Comparison of ENCODE assay signal across 22 cellular contexts in genomic region chr3:155102329-155102728, GRCh38. TPM values are rescaled to one million over a fixed set of nuclear protein-coding genes. Genes with fewer than 3 reads are reported as not detected.
DNase-seq lines count a peak whose midpoint lies in the region; ATAC-seq, FAIRE-seq and TF ChIP-seq lines count a peak whose summit lies in the region.
"Had no signal": no experiment of that assay in that cellular context is flagged by ENCODE, and none has a peak within 500 bp of the region (broad histone marks: within the 10 kb centered on the region; RNA-seq: fewer than 3 reads in every experiment).

No MANE protein-coding gene starts in this region.

- H3K27me3 ChIP-seq in OCI-LY1 (ENCODE audit: insufficient read depth, low read length) (no peaks in the 10 kb centered on the region), bronchial epithelial cell (ENCODE audit: control insufficient read depth, insufficient read depth, low read length) (no peaks in the 10 kb centered on the region), neutrophil (no peaks in the 10 kb centered on the region)
- H3K27me3 ChIP-seq: esophagus squamous epithelium, heart right ventricle had no signal

- no peaks in the 10 kb centered on the region for H3F3A ChIP-seq in OCI-LY1 (ENCODE audit: insufficient read depth, low read length)

- FAIRE-seq in bronchial epithelial cell (lab: Jason Lieb, UNC), result peak; percentile 13

- H3K9ac ChIP-seq in OCI-LY1 (ENCODE audit: low read length), result no peak overlapping the region

- H3K4me1 ChIP-seq in OCI-LY1 (ENCODE audit: insufficient read depth, low read length, severe bottlenecking) (peaks cover 62% of the 10 kb centered on the region), neutrophil (ENCODE audit: control insufficient read depth in 1 of 2, insufficient read depth in 1 of 2, low read depth in 1 of 2, low read length in 1 of 2) (peaks cover 6 to 10% of the 10 kb centered on the region in 2 experiments)
- H3K4me1 ChIP-seq: esophagus squamous epithelium, left ventricle myocardium inferior had no signal

- no peaks in the 10 kb centered on the region for H4K20me1 ChIP-seq in OCI-LY1 (ENCODE audit: insufficient read depth, low read length)

- peaks cover 66% of the 10 kb centered on the region for H3K79me2 ChIP-seq in OCI-LY1 (ENCODE audit: insufficient read depth, low read length)

- H3K36me3 ChIP-seq in OCI-LY1 (ENCODE audit: insufficient read depth, low read length) (peaks cover 95% of the 10 kb centered on the region), bronchial epithelial cell (ENCODE audit: control insufficient read depth, insufficient read depth, low read length) (no peaks in the 10 kb centered on the region), neutrophil (peaks cover 20% of the 10 kb centered on the region)
- H3K36me3 ChIP-seq: esophagus squamous epithelium, heart right ventricle, left ventricle myocardium inferior had no signal

- H3K4me2 ChIP-seq in OCI-LY1 (ENCODE audit: low read length), result 0 out of 2 replicates have a peak overlapping the region, but pooled peaks have one; percentile 4

- H3K9me3 ChIP-seq in OCI-LY1 (ENCODE audit: low read length) (peaks cover 14% of the 10 kb centered on the region), neutrophil (no peaks in the 10 kb centered on the region)
- H3K9me3 ChIP-seq: esophagus squamous epithelium had no signal

- H3K4me3 ChIP-seq in OCI-LY1 (ENCODE audit: low read depth, low read length, poor library complexity, severe bottlenecking), result no peak overlapping the region
- H3K4me3 ChIP-seq in bronchial epithelial cell (ENCODE audit: low read depth, low read length), result no peak overlapping the region
- no peak overlapping the region for H3K4me3 ChIP-seq in neutrophil (ENCODE audit: low read depth in 1 of 2, low read length in 1 of 2)
- H3K4me3 ChIP-seq: esophagus squamous epithelium, heart right ventricle, left ventricle myocardium inferior, SK-N-MC, skin epidermis had no signal

- H2AFZ ChIP-seq in OCI-LY1 (ENCODE audit: low read length), result no peak overlapping the region

- H3K27ac ChIP-seq in OCI-LY1 (ENCODE audit: low read depth, low read length, poor library complexity, severe bottlenecking) (peak overlapping the region; percentile 68), neutrophil (peak overlapping the region; percentile 19)
- H3K27ac ChIP-seq: esophagus squamous epithelium, heart right ventricle, left ventricle myocardium inferior, SK-N-MC, skin epidermis had no signal

- ATAC-seq in GM19467 (IDR thresholded peaks at IDR 0.05; ENCODE audit: unreplicated experiment) (no peak), esophagus mucosa (no peak), GM18517 (IDR thresholded peaks at IDR 0.05; ENCODE audit: unreplicated experiment) (no peak)
- ATAC-seq: WTC11 had no signal

- DNase-seq in ELR (ENCODE audit: low read depth) (peak; percentile 80), bronchial epithelial cell (ENCODE audit: low read depth) (peak; percentile 33)
- DNase-seq: activated CD4-positive, alpha-beta T cell treated with anti-CD3 and anti-CD28 coated beads, Interleukin-2, amount 50 U/mL, for 48 hours; activated T-cell treated with anti-CD3 and anti-CD28 coated beads for 4 hours; DMS53; effector CD4-positive, alpha-beta T cell; esophagus squamous epithelium; heart right ventricle; left ventricle myocardium inferior; MV-4-11; NCI-H187 treated with DMSO at 0.1 percent for 48 hours; NCI-H2227 treated with DMSO at 0.1 percent for 48 hours; stimulated activated CD4-positive, alpha-beta T cell treated with anti-CD3 and anti-CD28 coated beads, Interleukin-2, amount 100 ng/mL, for 24 hours; stimulated activated naive CD4-positive, alpha-beta T cell had no signal

- TF ChIP-seq CTCF in OCI-LY1 (IDR thresholded peaks at IDR 0.05; ENCODE audit: low read length), result no peak
- TF ChIP-seq CTCF in bronchial epithelial cell (IDR thresholded peaks at IDR 0.05; ENCODE audit: insufficient read depth, low read length, severe bottlenecking), result no peak
- TF ChIP-seq CTCF in neutrophil (IDR thresholded peaks at IDR 0.05), result no peak

- H3K9me2 ChIP-seq in OCI-LY1 (ENCODE audit: low read depth, low read length), result no peaks in the 10 kb centered on the region

RNA-seq across cellular contexts. Expression of gene MME, which starts 22.2 kb away (rescaled TPM):
- total RNA-seq in bronchial epithelial cell (16.9 and 25.3 TPM in 2 replicates), esophagus mucosa (0.60 TPM)

Comparison
In these comparisons a context has a peak if more than half of its experiments do, and no peak if none do; other contexts are left out.
1. RNA of gene MME, which starts 22.2 kb away (total RNA-seq): 16.9 to 25.3 TPM in bronchial epithelial cell; 0.60 TPM in esophagus mucosa (single experiment); every median in the first group is over 10 times any median in the second.